Comparison of ENCODE assay signal across 1 cellular context in genomic region chr11:35126000-35126878, GRCh38.
TF ChIP-seq lines count a peak whose summit lies in the region.

No MANE protein-coding gene starts in this region.

TF ChIP-seq in IMR-90, 13 proteins besides CTCF, POLR2A, EP300 and RAD21 (continued from another document):
- TF ChIP-seq ELK1 (IDR thresholded peaks at IDR 0.05; ENCODE audit: borderline replicate concordance, low read depth, low read length) (no peak), SMC3 (IDR thresholded peaks at IDR 0.05; ENCODE audit: low read depth, low read length) (no peak)
TF ChIP-seq in IMR-90: peak in this region for 0.
